ENCODE assay signal across 10 cellular contexts in the genomic region with DNA sequence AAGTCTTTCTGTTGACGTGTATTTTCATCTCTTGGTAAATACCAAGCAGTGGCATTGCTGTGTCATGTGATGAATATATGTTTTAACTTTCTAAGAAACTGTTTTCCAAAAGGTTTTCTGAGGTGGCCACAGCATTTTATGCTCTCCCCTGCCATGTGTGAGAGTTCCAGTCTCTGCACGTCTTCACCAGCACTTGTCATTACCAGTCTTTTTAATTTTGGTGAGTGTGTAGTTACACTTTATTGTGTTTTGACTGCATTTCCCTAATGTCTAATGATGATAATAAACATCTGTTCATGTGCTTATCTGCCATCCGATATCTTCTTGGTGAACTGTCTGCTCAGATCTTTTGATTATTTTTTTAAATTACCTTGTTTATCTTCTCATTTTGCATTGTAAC.
"Had no signal": no experiment of that assay in that cellular context is flagged by ENCODE, and none has a peak within 500 bp of the region (broad histone marks: within the 10 kb centered on the region; RNA-seq: fewer than 3 reads in every experiment).

No MANE protein-coding gene starts in this region.

- DNase-seq: GM23248, GOT3, H7, H9, HCEC 1CT, HFFc6 had no signal

- H3K9ac ChIP-seq: GM23248 had no signal

- FAIRE-seq: H1, H54 had no signal

- H2AFZ ChIP-seq: GM23248, GM23338 had no signal

- H3K36me3 ChIP-seq: HAP-1 had no signal

- H3K4me3 ChIP-seq: GM23248, GM23338, HAP-1 had no signal

- H3K4me3 Mint-ChIP-seq: GM23338, H9, HFFc6 had no signal

- H3K4me1 Mint-ChIP-seq: GM23338, H9 had no signal

- H3K9me3 Mint-ChIP-seq: HFFc6 had no signal

- H3K9me3 ChIP-seq: HAP-1 had no signal

- H3K27ac Mint-ChIP-seq: GM23338, H9, HFFc6 had no signal

- H3K27ac ChIP-seq: GM23248 had no signal

- H3K4me1 ChIP-seq: HAP-1 had no signal

- H3K4me2 ChIP-seq: GM23338 had no signal
